In the genomic region with DNA sequence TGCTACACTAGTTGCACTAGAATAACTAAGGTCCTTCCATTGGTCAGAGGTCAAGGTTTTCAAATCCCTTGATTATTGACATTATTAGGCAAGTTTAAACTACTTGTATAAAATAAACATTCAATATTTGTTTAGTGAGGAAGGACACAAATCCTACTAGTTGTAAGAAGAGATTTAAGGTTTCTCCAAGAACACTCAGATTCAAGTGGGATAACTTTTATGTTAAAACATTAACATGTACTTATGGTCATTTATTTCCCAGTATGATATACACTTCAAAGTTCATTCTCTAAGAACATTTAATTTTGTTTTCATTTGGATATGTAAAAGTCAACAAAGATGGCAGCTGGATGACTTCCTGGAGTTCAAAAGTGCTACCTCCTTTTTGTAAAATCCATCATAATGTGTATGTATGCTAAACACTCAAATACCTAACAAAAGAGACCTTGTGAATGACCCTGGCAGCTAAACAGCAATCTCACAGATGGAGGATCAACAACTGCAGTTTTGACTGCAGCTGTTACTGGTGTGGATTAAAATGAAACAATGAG, we compare ENCODE assay signal across 7 cellular contexts. TPM values are rescaled to one million over a fixed set of nuclear protein-coding genes. Genes with fewer than 3 reads are reported as not detected.
DNase-seq lines count a peak whose midpoint lies in the region; ATAC-seq and TF ChIP-seq lines count a peak whose summit lies in the region.

No MANE protein-coding gene starts in this region.

- intact Hi-C loops in spleen (cut with DNase I; ENCODE audit: low total_unique reads) = no loop called here

- H3K36me3 ChIP-seq in SJCRH30 = peaks cover 6% of the 10 kb centered on the region; the same call in 1 of the 2 replicates
- H3K36me3 ChIP-seq in spleen = peaks cover 0 to 9% (median 4%) of the 10 kb centered on the region in 6 donors

- H3K9me3 ChIP-seq in SJCRH30 (replicated peaks) = no peaks in the 10 kb centered on the region
- H3K9me3 ChIP-seq in spleen = no peaks in the 10 kb centered on the region

- no peak for DNase-seq in HFF-Myc (ENCODE audit: extremely low read depth, low read depth)
- peak; percentile 76 to 90 for DNase-seq in SJCRH30
- peak; percentile 8 for DNase-seq in foreskin melanocyte
- no peak for DNase-seq in spleen
- no peak for DNase-seq in SIG-M5 treated with dmso at 0.1 percent for 504 hours (lab: John Stamatoyannopoulos, UW; ENCODE audit: unreplicated experiment)
- no peak for DNase-seq in SW 1271 (lab: John Stamatoyannopoulos, UW)

- H3K27ac ChIP-seq in SJCRH30 (peak overlapping the region; percentile 98), spleen (peak overlapping the region in 7 of 8 donors; percentile 95 to 99 (median 97))

- peak overlapping the region; percentile 71 for H3K4me3 ChIP-seq in HFF-Myc (replicated peaks; ENCODE audit: low read depth, low read length)
- H3K4me3 ChIP-seq in SJCRH30 = peak overlapping the region; percentile 87
- H3K4me3 ChIP-seq in spleen = peak overlapping the region; percentile 64 to 90 (median 82)

- no peaks in the 10 kb centered on the region for H3K27me3 ChIP-seq in SJCRH30
- no peaks in the 10 kb centered on the region for H3K27me3 ChIP-seq in spleen (replicated peaks in 1 of 7)

- ATAC-seq in GM18909 (IDR thresholded peaks at IDR 0.05; ENCODE audit: poor library complexity, unreplicated experiment) = no peak

- no peak for TF ChIP-seq POLR2A in spleen (IDR thresholded peaks at IDR 0.05)

- peaks cover 10% of the 10 kb centered on the region for H3K4me1 ChIP-seq in SJCRH30
- H3K4me1 ChIP-seq in spleen = peaks cover 14 to 66% (median 47%) of the 10 kb centered on the region in 6 donors

- TF ChIP-seq CTCF in HFF-Myc (IDR thresholded peaks at IDR 0.05; ENCODE audit: low read depth, low read length, missing control alignments) (no peak), spleen (IDR thresholded peaks at IDR 0.05 in 8 of 11, conservative IDR thresholded peaks at IDR 0.05 in 3 of 11) (no peak)

RNA-seq across cellular contexts. Expression of gene CCDC90B, which starts 1.6 kb away (rescaled TPM):
- 103 and 107 TPM in 2 replicates for total RNA-seq in SJCRH30 (2014; rRNA removed; shearing (Covaris generic))
- total RNA-seq in spleen = 10 to 100 TPM; 26.6 to 54.5 (median 36.2) TPM
- polyA plus RNA-seq in spleen = 10 to 100 TPM; 31.5 to 45.1 (median 39.2) TPM

Comparison
In these comparisons a context has a peak if more than half of its experiments do, and no peak if none do; other contexts are left out.
1. DNase-seq: peak in SJCRH30 (2 of 2) and foreskin melanocyte (single experiment); none in HFF-Myc (single experiment), spleen (single experiment), SIG-M5 treated with dmso at 0.1 percent for 504 hours (single experiment) and SW 1271 (0 of 2).
2. Peak in every context shown above with its lines, with median percentiles within 50 percentile points of each other: H3K4me3 ChIP-seq.